Comparison of ENCODE assay signal across 9 cellular contexts in the genomic region with DNA sequence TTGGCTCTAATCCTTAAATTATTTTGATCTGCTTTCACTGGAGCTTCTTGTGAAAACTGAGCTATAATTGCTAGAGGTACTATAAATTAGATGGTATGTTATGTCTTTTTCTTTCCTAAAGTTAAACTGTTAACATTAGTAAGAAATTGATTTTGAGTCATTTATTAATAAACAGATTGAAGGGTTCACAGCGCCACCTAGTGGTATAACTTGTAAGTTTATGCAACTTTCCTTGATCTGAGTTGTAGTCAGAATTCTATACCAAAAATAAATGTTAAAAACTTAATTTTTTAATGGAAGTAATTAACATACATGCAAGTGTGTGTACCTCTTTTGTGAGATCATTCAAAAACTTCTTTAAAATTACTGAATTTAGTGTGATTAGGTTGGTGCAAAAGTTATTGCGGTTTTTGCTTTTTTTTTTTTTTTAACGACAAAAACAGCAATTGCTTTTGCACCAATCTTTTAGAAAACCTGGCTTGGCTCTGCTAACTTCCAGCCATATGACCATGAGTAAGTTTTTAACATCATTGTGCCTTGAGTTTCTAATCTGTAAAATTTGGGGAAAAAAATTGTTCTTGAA.
DNase-seq lines count a peak whose midpoint lies in the region; ATAC-seq, FAIRE-seq and TF ChIP-seq lines count a peak whose summit lies in the region.
"Had no signal": no experiment of that assay in that cellular context is flagged by ENCODE, and none has a peak within 500 bp of the region (broad histone marks: within the 10 kb centered on the region; RNA-seq: fewer than 3 reads in every experiment).

No MANE protein-coding gene starts in this region.

- no peak overlapping the region for H2AK5ac ChIP-seq in mesenchymal stem cell (ENCODE audit: low read length, severe bottlenecking)

- no peak for FAIRE-seq in bronchial epithelial cell (lab: Jason Lieb, UNC)

- no peak overlapping the region for H3K4ac ChIP-seq in mesenchymal stem cell (ENCODE audit: low read depth in 1 of 2, low read length in 2 of 2)

- H3K9me3 ChIP-seq in mesenchymal stem cell (ENCODE audit: control insufficient read depth, low read length) = no peaks in the 10 kb centered on the region
- no peaks in the 10 kb centered on the region for H3K9me3 ChIP-seq in effector memory CD4-positive, alpha-beta T cell (ENCODE audit: control insufficient read depth, low read length)
- no peaks in the 10 kb centered on the region for H3K9me3 ChIP-seq in WERI-Rb-1 (ENCODE audit: severe bottlenecking)
- H3K9me3 ChIP-seq: SJSA1 had no signal

- H4K8ac ChIP-seq in mesenchymal stem cell (ENCODE audit: low read length) = no peak overlapping the region

- H3K9ac ChIP-seq in mesenchymal stem cell (ENCODE audit: low read length) = no peak overlapping the region

- no peak overlapping the region for H2AFZ ChIP-seq in mesenchymal stem cell (ENCODE audit: low read depth, low read length)

- H3K18ac ChIP-seq in mesenchymal stem cell (ENCODE audit: low read depth in 1 of 2, low read length in 2 of 2) = no peak overlapping the region

- H3K27ac ChIP-seq in mesenchymal stem cell (ENCODE audit: low read length, poor library complexity, severe bottlenecking) (no peak overlapping the region), WERI-Rb-1 (no peak overlapping the region)
- H3K27ac ChIP-seq in effector memory CD4-positive, alpha-beta T cell (ENCODE audit: insufficient read depth, low read length, poor library complexity, severe bottlenecking) = no peak overlapping the region
- H3K27ac ChIP-seq: SJSA1 had no signal

- H2BK5ac ChIP-seq in mesenchymal stem cell (ENCODE audit: low read depth, low read length, poor library complexity, severe bottlenecking) = no peak overlapping the region

- H3K79me1 ChIP-seq in mesenchymal stem cell (replicated peaks; ENCODE audit: low read length, poor library complexity, severe bottlenecking) = no peaks in the 10 kb centered on the region

- H3K27me3 ChIP-seq in bronchial epithelial cell (ENCODE audit: control insufficient read depth, insufficient read depth, low read length) (no peaks in the 10 kb centered on the region), mesenchymal stem cell (ENCODE audit: control insufficient read depth in 1 of 2, insufficient read depth in 1 of 2, low read length in 2 of 2) (peaks cover 4 to 10% of the 10 kb centered on the region in 2 experiments), WERI-Rb-1 (ENCODE audit: insufficient read depth, low read depth, severe bottlenecking) (no peaks in the 10 kb centered on the region)
- H3K27me3 ChIP-seq in effector memory CD4-positive, alpha-beta T cell (replicated peaks; ENCODE audit: control insufficient read depth, insufficient read depth, low read length, poor library complexity, severe bottlenecking) = no peaks in the 10 kb centered on the region

- ATAC-seq in HG02970 (IDR thresholded peaks at IDR 0.05; ENCODE audit: low FRiP score, unreplicated experiment) = no peak

- H3K4me2 ChIP-seq in mesenchymal stem cell (ENCODE audit: low read length, poor library complexity, severe bottlenecking) = no peak overlapping the region

- H2BK12ac ChIP-seq in mesenchymal stem cell (ENCODE audit: low read length in 2 of 2) = no peak overlapping the region

- H3K14ac ChIP-seq in mesenchymal stem cell (ENCODE audit: low read length in 2 of 2) = no peak overlapping the region

- no peak overlapping the region for H3K23ac ChIP-seq in mesenchymal stem cell (ENCODE audit: low read length in 2 of 2)

- no peak overlapping the region for H2BK120ac ChIP-seq in mesenchymal stem cell (ENCODE audit: low read depth, low read length)

- no peak overlapping the region for H2BK15ac ChIP-seq in mesenchymal stem cell (ENCODE audit: low read depth, poor library complexity, severe bottlenecking)

- H4K91ac ChIP-seq in mesenchymal stem cell (ENCODE audit: low read length) = no peak overlapping the region

- peak; percentile 10 for DNase-seq in AG20443 (ENCODE audit: low spot score)
- DNase-seq in GM03348 (ENCODE audit: low spot score) = peak; percentile 28
- peak; percentile 20 for DNase-seq in NCI-H2171 treated with DMSO at 0.1 percent for 48 hours (lab: John Stamatoyannopoulos, UW)
- peak; percentile 41 for DNase-seq in bronchial epithelial cell (ENCODE audit: low read depth)
- DNase-seq in mesenchymal stem cell = peak; percentile 39
- DNase-seq in effector memory CD4-positive, alpha-beta T cell = no peak
- DNase-seq in WERI-Rb-1 = no peak

- H3K4me1 ChIP-seq in mesenchymal stem cell (ENCODE audit: control insufficient read depth, insufficient read depth, low read depth, low read length) = no peaks in the 10 kb centered on the region
- H3K4me1 ChIP-seq in effector memory CD4-positive, alpha-beta T cell (ENCODE audit: control insufficient read depth, insufficient read depth, low read length, poor library complexity, severe bottlenecking) = no peaks in the 10 kb centered on the region
- H3K4me1 ChIP-seq: SJSA1 had no signal

- 100% methylated on average over 2 of the region's 3 CpGs for WGBS in mesenchymal stem cell

- H3K4me3 ChIP-seq in bronchial epithelial cell (ENCODE audit: low read depth, low read length) = no peak overlapping the region
- H3K4me3 ChIP-seq in mesenchymal stem cell (ENCODE audit: insufficient read depth in 1 of 2, low read depth in 1 of 2, low read length in 2 of 2) = no peak overlapping the region
- no peak overlapping the region for H3K4me3 ChIP-seq in effector memory CD4-positive, alpha-beta T cell (ENCODE audit: insufficient read depth, low read depth, low read length, poor library complexity, severe bottlenecking)
- H3K4me3 ChIP-seq in WERI-Rb-1 (ENCODE audit: low read depth, low read length) = no peak overlapping the region
- H3K4me3 ChIP-seq: SJSA1 had no signal

- H3K36me3 ChIP-seq in bronchial epithelial cell (ENCODE audit: control insufficient read depth, insufficient read depth, low read length) (no peaks in the 10 kb centered on the region), mesenchymal stem cell (ENCODE audit: control insufficient read depth in 1 of 2, insufficient read depth in 2 of 2, low read depth in 1 of 2, low read length in 2 of 2) (no peaks in the 10 kb centered on the region), WERI-Rb-1 (no peaks in the 10 kb centered on the region)
- H3K36me3 ChIP-seq in effector memory CD4-positive, alpha-beta T cell (ENCODE audit: control insufficient read depth, insufficient read depth, low read length) = no peaks in the 10 kb centered on the region
- H3K36me3 ChIP-seq: SJSA1 had no signal

- TF ChIP-seq CTCF in bronchial epithelial cell (IDR thresholded peaks at IDR 0.05; ENCODE audit: insufficient read depth, low read length, severe bottlenecking) = peak; percentile 27
- no peak for TF ChIP-seq CTCF in WERI-Rb-1 (IDR thresholded peaks at IDR 0.05; ENCODE audit: low read depth, low read length)

Comparison
In these comparisons a context has a peak if more than half of its experiments do, and no peak if none do; other contexts are left out.
1. DNase-seq: peak in AG20443 (single experiment), GM03348 (single experiment), NCI-H2171 treated with DMSO at 0.1 percent for 48 hours (single experiment), bronchial epithelial cell (single experiment) and mesenchymal stem cell (single experiment); none in effector memory CD4-positive, alpha-beta T cell (0 of 3) and WERI-Rb-1 (single experiment).